ENCODE assay signal across 16 cellular contexts in the genomic region with DNA sequence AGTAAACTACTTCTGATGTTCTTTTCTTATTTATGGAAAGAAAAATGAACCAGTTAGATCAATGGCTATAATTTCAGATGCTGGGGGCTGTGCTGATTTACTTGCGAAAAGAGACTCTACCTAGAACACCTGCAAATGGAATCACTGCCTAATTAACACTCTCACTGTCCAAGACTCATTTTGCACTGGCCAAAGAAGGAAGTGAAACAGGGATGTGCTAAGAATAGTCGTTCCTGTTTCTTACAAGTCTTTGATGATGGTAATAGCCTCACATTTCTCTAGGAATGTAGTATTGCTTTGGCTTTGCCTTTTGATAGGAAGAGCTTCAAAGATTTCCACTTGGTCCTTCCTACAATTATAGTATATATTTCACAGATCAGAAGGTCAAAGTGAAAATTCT. TPM values are rescaled to one million over a fixed set of nuclear protein-coding genes. Genes with fewer than 3 reads are reported as not detected.
DNase-seq lines count a peak whose midpoint lies in the region; ATAC-seq and TF ChIP-seq lines count a peak whose summit lies in the region.
"Had no signal": no experiment of that assay in that cellular context is flagged by ENCODE, and none has a peak within 500 bp of the region (broad histone marks: within the 10 kb centered on the region; RNA-seq: fewer than 3 reads in every experiment).

No MANE protein-coding gene starts in this region.

- H3K4me1 Mint-ChIP-seq in CD14-positive monocyte: peaks cover 22% of the 10 kb centered on the region
- H3K4me1 Mint-ChIP-seq: activated CD8-positive, alpha-beta memory T cell treated with anti-CD3 and anti-CD28 coated beads, Interleukin-2, amount 10 ng/mL, durations not matched to agents 7 days and 5 days had no signal

- intact Hi-C loops in prostate gland (cut with DNase I) (no loop called here), CD14-positive monocyte (cut with micrococcal nuclease) (no loop called here)

- 61% methylated on average over 2 of the region's 2 CpGs for WGBS in prostate gland

- H3K27me3 ChIP-seq in neutrophil (no peaks in the 10 kb centered on the region), prostate gland (replicated peaks; ENCODE audit: insufficient read depth) (no peaks in the 10 kb centered on the region)
- H3K27me3 ChIP-seq: BE2C, esophagus squamous epithelium, hepatocyte had no signal

- H3K9me3 Mint-ChIP-seq in CD14-positive monocyte: peaks cover 0 to 3% (median 0%) of the 10 kb centered on the region in 7 donors

- no peak for TF ChIP-seq POLR2A in prostate gland (IDR thresholded peaks at IDR 0.05)

- H3K9me3 ChIP-seq in neutrophil (no peaks in the 10 kb centered on the region), prostate gland (no peaks in the 10 kb centered on the region)
- H3K9me3 ChIP-seq: BE2C, esophagus squamous epithelium had no signal

- TF ChIP-seq CTCF in neutrophil (IDR thresholded peaks at IDR 0.05) (no peak), prostate gland (IDR thresholded peaks at IDR 0.05) (no peak), CD14-positive monocyte (IDR thresholded peaks at IDR 0.05) (no peak)

- H3K4me1 ChIP-seq in neutrophil (ENCODE audit: control insufficient read depth in 1 of 2, insufficient read depth in 1 of 2, low read depth in 1 of 2, low read length in 1 of 2) (peaks cover 12 to 13% of the 10 kb centered on the region in 2 experiments), prostate gland (replicated peaks) (no peaks in the 10 kb centered on the region)

- peak; percentile 60 for ATAC-seq in GM19043 (IDR thresholded peaks at IDR 0.05; ENCODE audit: low read depth, unreplicated experiment)
- peak; percentile 57 for ATAC-seq in HG03342 (IDR thresholded peaks at IDR 0.05; ENCODE audit: unreplicated experiment)
- ATAC-seq in GM19328 (IDR thresholded peaks at IDR 0.05; ENCODE audit: unreplicated experiment): no peak
- ATAC-seq: activated CD8-positive, alpha-beta memory T cell treated with anti-CD3 and anti-CD28 coated beads, Interleukin-2, amount 10 ng/mL, durations not matched to agents 7 days and 5 days; left colon had no signal

- H3K27ac Mint-ChIP-seq in CD14-positive monocyte: peak overlapping the region in 3 of 7 donors; percentile 18 to 69 (median 19)
- H3K27ac Mint-ChIP-seq: activated CD8-positive, alpha-beta memory T cell treated with anti-CD3 and anti-CD28 coated beads, Interleukin-2, amount 10 ng/mL, durations not matched to agents 7 days and 5 days had no signal

- no peak overlapping the region for H3K4me3 Mint-ChIP-seq in CD14-positive monocyte
- H3K4me3 Mint-ChIP-seq: activated CD8-positive, alpha-beta memory T cell treated with anti-CD3 and anti-CD28 coated beads, Interleukin-2, amount 10 ng/mL, durations not matched to agents 7 days and 5 days had no signal

- H3K36me3 Mint-ChIP-seq in CD14-positive monocyte: peaks cover 0 to 4% of the 10 kb centered on the region in 2 donors
- H3K36me3 Mint-ChIP-seq: activated CD8-positive, alpha-beta memory T cell treated with anti-CD3 and anti-CD28 coated beads, Interleukin-2, amount 10 ng/mL, durations not matched to agents 7 days and 5 days had no signal

- H3K27ac ChIP-seq in neutrophil: peak overlapping the region; percentile 52
- H3K27ac ChIP-seq in prostate gland: no peak overlapping the region
- H3K27ac ChIP-seq: esophagus squamous epithelium, hepatocyte had no signal

- peak; percentile 74 for DNase-seq in RPMI8226
- DNase-seq in prostate gland (ENCODE audit: low spot score): no peak
- no peak for DNase-seq in stimulated activated naive CD4-positive, alpha-beta T cell (lab: John Stamatoyannopoulos, UW)
- DNase-seq in CD14-positive monocyte (ENCODE audit: low spot score): no peak
- DNase-seq: activated CD4-positive, CD25-positive, alpha-beta regulatory T cell; activated CD8-positive, alpha-beta memory T cell treated with anti-CD3 and anti-CD28 coated beads, Interleukin-2, amount 10 ng/mL, durations not matched to agents 7 days and 5 days; BE2C; esophagus squamous epithelium; left colon; NCI-H2081 treated with DMSO at 0.1 percent for 48 hours; NCI-H748 treated with DMSO at 0.1 percent for 48 hours had no signal

- H3K4me3 ChIP-seq in neutrophil (ENCODE audit: low read depth in 1 of 2, low read length in 1 of 2) (no peak overlapping the region), prostate gland (no peak overlapping the region)
- H3K4me3 ChIP-seq: esophagus squamous epithelium, hepatocyte had no signal

- peaks cover 0 to 2% (median 2%) of the 10 kb centered on the region in 3 donors for H3K27me3 Mint-ChIP-seq in CD14-positive monocyte (ENCODE audit: low read depth in 3 of 3)

- H3K36me3 ChIP-seq in neutrophil (no peaks in the 10 kb centered on the region), prostate gland (no peaks in the 10 kb centered on the region)
- H3K36me3 ChIP-seq: BE2C, esophagus squamous epithelium had no signal

RNA-seq across cellular contexts. Expression of gene TSNAX, which starts 12.7 kb away (rescaled TPM):
- 10 to 100 TPM; 23.5 to 41.2 TPM for total RNA-seq in prostate gland
- 10 to 100 TPM; 82.0 to 86.9 TPM for polyA plus RNA-seq in CD14-positive monocyte
